Comparison of ENCODE assay signal across 12 cellular contexts in genomic region chr11:61264371-61264770, GRCh38. TPM values are rescaled to one million over a fixed set of nuclear protein-coding genes. Genes with fewer than 3 reads are reported as not detected.
"Had no signal": no experiment of that assay in that cellular context is flagged by ENCODE, and none has a peak within 500 bp of the region (broad histone marks: within the 10 kb centered on the region; RNA-seq: fewer than 3 reads in every experiment).

No MANE protein-coding gene starts in this region.

- H3K9me3 Mint-ChIP-seq: GM23338, H9, HFFc6 had no signal

- H3K36me3 ChIP-seq: HAP-1 had no signal

- H2AFZ ChIP-seq: GM23248, GM23338 had no signal

- H3K4me3 Mint-ChIP-seq: GM23338, H9, HFFc6 had no signal

- FAIRE-seq: H1, H54 had no signal

- H3K4me2 ChIP-seq: GM23338 had no signal

- H3K27ac ChIP-seq: GM23248 had no signal

- H3K27ac Mint-ChIP-seq: GM23338, HFFc6 had no signal

- H3K9ac ChIP-seq: GM23248 had no signal

- H3K4me3 ChIP-seq: GM23248, GM23338, HAP-1 had no signal

- H3K9me3 ChIP-seq: HAP-1 had no signal

- DNase-seq: GM23248, GOT3, H7, H9, HCEC 1CT, HFFc6 had no signal

- ATAC-seq: GM23338, HCT116 had no signal

- H3K4me1 Mint-ChIP-seq: GM23338, H9 had no signal

RNA-seq across cellular contexts. Expression of gene PGA5, which starts 23.4 kb away (rescaled TPM):
- total RNA-seq: GM23248, H4, HFFc6 had no signal
- polyA plus RNA-seq: GM23248 had no signal

RNA-seq across cellular contexts. Expression of gene PGA4, which starts 42.2 kb away (rescaled TPM):
- total RNA-seq: GM23248, GM23338, H1, H4, H9, HFFc6 had no signal
